Comparison of ENCODE assay signal across 23 cellular contexts in the genomic region with DNA sequence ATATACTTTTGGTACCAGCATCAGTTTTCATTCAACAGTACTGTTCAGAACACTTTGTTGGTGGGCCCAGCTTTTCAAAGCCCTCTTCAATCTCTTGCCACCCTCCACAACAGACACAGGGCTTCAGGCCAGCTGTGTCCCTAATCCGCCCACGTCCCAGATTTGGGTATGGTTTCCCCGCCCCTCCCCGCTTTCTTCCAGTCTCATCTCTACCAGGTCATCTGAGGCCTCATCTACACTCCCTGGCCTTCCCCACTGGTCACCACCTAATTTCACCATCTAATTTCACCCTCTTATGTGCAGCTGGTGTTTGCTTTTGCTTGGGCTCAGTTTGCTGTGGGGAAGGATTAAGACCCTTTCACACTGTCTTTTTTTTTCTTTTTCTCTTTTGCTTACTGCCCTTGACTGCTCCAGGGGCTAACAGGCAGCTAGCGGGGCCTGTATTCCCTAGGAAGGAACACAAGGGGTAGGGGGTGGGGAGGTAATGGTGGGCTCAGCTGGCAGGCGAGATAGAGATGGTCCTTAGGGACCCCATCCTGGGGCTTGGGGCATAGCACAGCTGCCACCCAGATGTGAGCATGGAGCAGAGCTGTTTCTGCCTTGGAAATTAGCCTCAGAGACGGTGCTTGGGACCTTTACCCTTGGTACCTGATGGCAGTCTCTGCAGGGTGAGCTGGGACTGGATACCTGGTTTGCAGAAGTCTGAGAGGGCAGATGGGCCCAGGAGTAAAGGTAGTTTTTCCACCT. TPM values are rescaled to one million over a fixed set of nuclear protein-coding genes. Genes with fewer than 3 reads are reported as not detected.
DNase-seq lines count a peak whose midpoint lies in the region; ATAC-seq and TF ChIP-seq lines count a peak whose summit lies in the region.
"Had no signal": no experiment of that assay in that cellular context is flagged by ENCODE, and none has a peak within 500 bp of the region (broad histone marks: within the 10 kb centered on the region; RNA-seq: fewer than 3 reads in every experiment).

No MANE protein-coding gene starts in this region.

- H3K36me3 Mint-ChIP-seq in CD8-positive, alpha-beta memory T cell = peaks cover 0 to 11% (median 0%) of the 10 kb centered on the region in 3 donors
- H3K36me3 Mint-ChIP-seq in neural crest cell (ENCODE audit: low read depth) = no peaks in the 10 kb centered on the region

- no peaks in the 10 kb centered on the region for H3K27me3 Mint-ChIP-seq in CD8-positive, alpha-beta memory T cell
- no peaks in the 10 kb centered on the region for H3K27me3 Mint-ChIP-seq in neural crest cell (ENCODE audit: low read depth)

- peaks cover 9% of the 10 kb centered on the region for H3K4me1 ChIP-seq in CD8-positive, alpha-beta memory T cell (ENCODE audit: insufficient read depth, low read length)
- H3K4me1 ChIP-seq in OCI-LY1 (ENCODE audit: insufficient read depth, low read length, severe bottlenecking) (peaks cover 19% of the 10 kb centered on the region), aorta (ENCODE audit: control insufficient read depth in 1 of 2, insufficient read depth in 2 of 2, low read length in 2 of 2) (no peaks in the 10 kb centered on the region)
- H3K4me1 ChIP-seq: breast epithelium, colonic mucosa had no signal

- CTCF ChIA-PET in CD8-positive, alpha-beta memory T cell (lab: Charles Lee) = interaction anchor here (0.9 kb wide), 1 partner anchor 29 kb away, joined by 3 read pairs; no protein-coding TSS in a partner anchor

- no peaks in the 10 kb centered on the region for H3K9me2 ChIP-seq in OCI-LY1 (ENCODE audit: low read depth, low read length)

- TF ChIP-seq CTCF in OCI-LY1 (IDR thresholded peaks at IDR 0.05; ENCODE audit: low read length) = no peak
- TF ChIP-seq CTCF in neural crest cell (conservative IDR thresholded peaks at IDR 0.05) = no peak

- H3K4me3 Mint-ChIP-seq in CD8-positive, alpha-beta memory T cell = no peak overlapping the region
- peak overlapping the region; percentile 21 for H3K4me3 Mint-ChIP-seq in neural crest cell
- H3K4me3 Mint-ChIP-seq: T-helper 1 cell treated with Interleukin-12 subunit alpha and Interleukin-12 subunit beta and Interleukin-4 antibody, amounts not matched to agents 30 μg/mL and 1 μg/mL, for 36 hours had no signal

- no peaks in the 10 kb centered on the region for H4K20me1 ChIP-seq in OCI-LY1 (ENCODE audit: insufficient read depth, low read length)

- H3K27me3 ChIP-seq in CD8-positive, alpha-beta memory T cell (ENCODE audit: insufficient read depth, low read length, poor library complexity, severe bottlenecking) = no peaks in the 10 kb centered on the region
- no peaks in the 10 kb centered on the region for H3K27me3 ChIP-seq in OCI-LY1 (ENCODE audit: insufficient read depth, low read length)
- H3K27me3 ChIP-seq in aorta (ENCODE audit: control insufficient read depth in 1 of 2, insufficient read depth in 2 of 2, low read length in 1 of 2) = no peaks in the 10 kb centered on the region
- H3K27me3 ChIP-seq: adrenal gland, breast epithelium, colonic mucosa, Peyer's patch, SJSA1 had no signal

- no peak overlapping the region for H2AFZ ChIP-seq in OCI-LY1 (ENCODE audit: low read length)

- intact Hi-C loops in aorta (cut with DNase I) = no loop called here

- ATAC-seq in aorta (ENCODE audit: low FRiP score) = no peak
- no peak for ATAC-seq in GM18870 (IDR thresholded peaks at IDR 0.05; ENCODE audit: unreplicated experiment)

- 85 to 86% methylated on average over 7 of the region's 7 CpGs for WGBS in aorta, 2 donors

- no peak overlapping the region for H3K4me3 ChIP-seq in CD8-positive, alpha-beta memory T cell (ENCODE audit: low read length)
- H3K4me3 ChIP-seq in OCI-LY1 (ENCODE audit: low read depth, low read length, poor library complexity, severe bottlenecking) (no peak overlapping the region), aorta (ENCODE audit: low read length in 2 of 2) (no peak overlapping the region)
- H3K4me3 ChIP-seq: adrenal gland, breast epithelium, colonic mucosa, Peyer's patch, SJSA1 had no signal

- no peak overlapping the region for H3K27ac ChIP-seq in CD8-positive, alpha-beta memory T cell (ENCODE audit: low read depth, low read length)
- peak overlapping the region; percentile 33 for H3K27ac ChIP-seq in OCI-LY1 (ENCODE audit: low read depth, low read length, poor library complexity, severe bottlenecking)
- no peak overlapping the region for H3K27ac ChIP-seq in aorta (ENCODE audit: low read depth in 1 of 2, low read length in 2 of 2)
- H3K27ac ChIP-seq: 22Rv1, adrenal gland, breast epithelium, colonic mucosa, Peyer's patch, SJSA1 had no signal

- H3F3A ChIP-seq in OCI-LY1 (ENCODE audit: insufficient read depth, low read length) = no peaks in the 10 kb centered on the region

- H3K9me3 Mint-ChIP-seq in CD8-positive, alpha-beta memory T cell = no peaks in the 10 kb centered on the region
- no peaks in the 10 kb centered on the region for H3K9me3 Mint-ChIP-seq in neural crest cell
- H3K9me3 Mint-ChIP-seq: T-helper 1 cell treated with Interleukin-12 subunit alpha and Interleukin-12 subunit beta and Interleukin-4 antibody, amounts not matched to agents 30 μg/mL and 1 μg/mL, for 36 hours had no signal

- DNase-seq in DMS 273 (lab: John Stamatoyannopoulos, UW; ENCODE audit: unreplicated experiment) = peak; percentile 46
- DNase-seq in DMS 273 treated with DMSO at 0.1 percent for 48 hours (lab: John Stamatoyannopoulos, UW) = no peak
- DNase-seq in CD8-positive, alpha-beta memory T cell = no peak
- no peak for DNase-seq in neural crest cell (ENCODE audit: low read depth, low spot score)
- no peak for DNase-seq in aorta
- DNase-seq in Kasumi-1 (lab: John Stamatoyannopoulos, UW) = no peak
- DNase-seq: activated CD4-positive, alpha-beta T cell treated with anti-CD3 and anti-CD28 coated beads for 4 hours; AML-193; colonic mucosa; kidney glomerular epithelial cell; NCI-H146; NK-92 treated with Interleukin-12 subunit alpha and Interleukin-12 subunit beta, amount 100 ng/mL, for 24 hours; occipital lobe; Peyer's patch; stimulated activated CD4-positive, alpha-beta T cell treated with anti-CD3 and anti-CD28 coated beads, Interleukin-2, amount 100 ng/mL, for 48 hours; stimulated activated naive CD4-positive, alpha-beta T cell treated with Interleukin-2 at 50 U/mL for 16 hours had no signal

- H3K4me2 ChIP-seq in OCI-LY1 (ENCODE audit: low read length) = no peak overlapping the region

- H3K79me2 ChIP-seq in OCI-LY1 (ENCODE audit: insufficient read depth, low read length) = peaks cover 8% of the 10 kb centered on the region

- peaks cover 8 to 31% (median 11%) of the 10 kb centered on the region in 3 donors for H3K4me1 Mint-ChIP-seq in CD8-positive, alpha-beta memory T cell
- H3K4me1 Mint-ChIP-seq in neural crest cell = peaks cover 27% of the 10 kb centered on the region

- POLR2A ChIA-PET in CD8-positive, alpha-beta memory T cell (lab: Charles Lee) = no interaction called here

- H3K9me3 ChIP-seq in CD8-positive, alpha-beta memory T cell (ENCODE audit: low read length) = no peaks in the 10 kb centered on the region
- H3K9me3 ChIP-seq in OCI-LY1 (ENCODE audit: low read length) = no peaks in the 10 kb centered on the region
- H3K9me3 ChIP-seq in aorta (ENCODE audit: control insufficient read depth, low read length) = no peaks in the 10 kb centered on the region
- H3K9me3 ChIP-seq: adrenal gland, breast epithelium, colonic mucosa, Peyer's patch, SJSA1 had no signal

- H3K36me3 ChIP-seq in CD8-positive, alpha-beta memory T cell (ENCODE audit: insufficient read depth, low read length) = no peaks in the 10 kb centered on the region
- H3K36me3 ChIP-seq in OCI-LY1 (ENCODE audit: insufficient read depth, low read length) (0 out of 2 replicates have a peak, but pooled peaks cover 2% of the 10 kb centered on the region), aorta (ENCODE audit: control insufficient read depth in 1 of 2, insufficient read depth in 2 of 2, low read length in 1 of 2) (no peaks in the 10 kb centered on the region)
- H3K36me3 ChIP-seq: adrenal gland, breast epithelium, colonic mucosa, Peyer's patch, SJSA1 had no signal

- no peak overlapping the region for H3K9ac ChIP-seq in OCI-LY1 (ENCODE audit: low read length)

- H3K27ac Mint-ChIP-seq in CD8-positive, alpha-beta memory T cell = peak overlapping the region in 6 of 8 donors; percentile 5 to 84 (median 64)
- no peak overlapping the region for H3K27ac Mint-ChIP-seq in neural crest cell (ENCODE audit: unreplicated experiment)
- H3K27ac Mint-ChIP-seq: T-helper 1 cell treated with Interleukin-12 subunit alpha and Interleukin-12 subunit beta and Interleukin-4 antibody, amounts not matched to agents 30 μg/mL and 1 μg/mL, for 36 hours had no signal

RNA-seq across cellular contexts. Expression of a gene that starts 3.8 kb away (rescaled TPM):
- total RNA-seq in CD8-positive, alpha-beta memory T cell = 10 to 100 TPM; 89.9 to 93.6 TPM
- 96.2 TPM for polyA plus RNA-seq in CD8-positive, alpha-beta memory T cell
- total RNA-seq in neural crest cell (108 and 119 TPM in 2 replicates), aorta (10 to 100 TPM; 23.9 to 35.2 TPM)
- 1 to 10 TPM; 3.4 to 5.4 TPM for polyA plus RNA-seq in aorta
